8 cellular contexts compared by ENCODE assay signal in the genomic region with DNA sequence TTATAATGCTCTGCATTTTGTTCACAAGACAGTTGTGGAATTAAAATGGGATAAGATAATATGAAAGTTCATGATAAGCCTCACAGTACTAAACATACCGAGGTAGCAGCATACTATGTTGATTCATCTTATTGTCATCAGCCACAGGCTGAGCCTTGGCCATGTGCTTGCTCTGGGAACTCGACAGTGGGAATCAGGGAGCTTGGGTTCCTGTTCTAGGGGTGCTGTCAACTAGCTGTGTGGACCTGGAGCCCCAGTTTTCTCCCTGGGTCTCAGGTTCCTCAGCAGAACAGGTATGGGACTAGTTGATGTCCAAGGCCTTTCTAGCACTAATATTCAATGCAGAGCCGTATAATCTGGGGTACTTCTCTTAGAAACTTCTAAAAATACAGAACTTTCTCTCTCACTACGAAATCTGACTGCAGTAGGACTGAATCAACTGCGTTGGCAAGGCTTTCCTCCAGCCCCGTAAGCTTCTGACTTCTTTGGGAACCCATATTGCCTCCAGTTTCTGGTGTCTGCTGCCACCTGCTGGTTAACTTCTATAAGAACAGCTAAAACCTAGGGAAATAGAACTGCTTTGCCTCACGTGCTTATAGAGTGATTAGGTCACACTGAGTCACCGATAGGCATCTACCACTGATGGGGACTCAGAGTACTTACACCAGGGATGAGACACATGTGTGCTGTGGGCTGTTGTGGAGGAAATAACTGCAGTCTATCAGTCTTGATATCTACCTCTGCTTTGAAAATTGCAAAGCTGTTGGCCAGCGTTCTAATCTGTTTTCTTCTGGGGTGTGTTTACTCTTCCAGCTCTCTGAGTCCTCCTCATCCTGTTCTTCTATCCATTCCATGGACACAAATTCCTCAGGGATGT.
DNase-seq lines count a peak whose midpoint lies in the region; ATAC-seq, FAIRE-seq and TF ChIP-seq lines count a peak whose summit lies in the region.

No MANE protein-coding gene starts in this region.

- no peak overlapping the region for H3K4me3 ChIP-seq in kidney epithelial cell (ENCODE audit: low read depth, low read length)

- no peaks in the 10 kb centered on the region for H3K27me3 ChIP-seq in kidney epithelial cell (ENCODE audit: control insufficient read depth, insufficient read depth, low read length)

- FAIRE-seq in GM12892 (lab: Jason Lieb, UNC), result peak; percentile 80

- peak; percentile 41 for ATAC-seq in HG03097 (IDR thresholded peaks at IDR 0.05; ENCODE audit: low FRiP score, unreplicated experiment)
- no peak for ATAC-seq in GM21526 (IDR thresholded peaks at IDR 0.05; ENCODE audit: low FRiP score, unreplicated experiment)

- TF ChIP-seq CTCF in kidney epithelial cell (IDR thresholded peaks at IDR 0.05; ENCODE audit: insufficient read depth, low read length, poor library complexity, severe bottlenecking), result peak; percentile 61

- no peak for DNase-seq in GM12892 (ENCODE audit: insufficient read length)
- DNase-seq in NCI-H345 (lab: John Stamatoyannopoulos, UW), result peak; percentile 84
- DNase-seq in activated CD4-positive, CD25-positive, alpha-beta regulatory T cell (lab: John Stamatoyannopoulos, UW), result peak; percentile 32 to 53 (median 38)
- DNase-seq in caudate nucleus (lab: John Stamatoyannopoulos, UW), result peak in 58 of 61 donors; percentile 11 to 92 (median 62)
- DNase-seq in kidney epithelial cell (ENCODE audit: low read depth), result peak; percentile 88
- DNase-seq in stimulated activated CD4-positive, alpha-beta T cell treated with anti-CD3 and anti-CD28 coated beads, Interleukin-15, amount 100 ng/mL, for 48 hours (ENCODE audit: low read depth in 2 of 2), result peak; percentile 58 to 71

- TF ChIP-seq POLR2A in GM12892 (IDR thresholded peaks at IDR 0.05; ENCODE audit: low read depth, low read length), result no peak

- H3K36me3 ChIP-seq in kidney epithelial cell (ENCODE audit: control insufficient read depth, insufficient read depth, low read length), result no peaks in the 10 kb centered on the region

- peak overlapping the region; percentile 78 for H3K27ac ChIP-seq in caudate nucleus (ENCODE audit: low read depth, low read length)
